In genomic region chr3:156413293-156413912, GRCh38 we compare ENCODE assay signal across 19 cellular contexts.
"Had no signal": no experiment of that assay in that cellular context is flagged by ENCODE, and none has a peak within 500 bp of the region (broad histone marks: within the 10 kb centered on the region; RNA-seq: fewer than 3 reads in every experiment).

No MANE protein-coding gene starts in this region.

- H3K4me3 Mint-ChIP-seq: activated B cell treated with CpG ODN at 0.5 μM for 24 hours; activated CD4-positive, alpha-beta memory T cell treated with anti-CD3 and anti-CD28 coated beads for 36 hours; activated naive CD8-positive, alpha-beta T cell; activated T-helper 1 cell treated with anti-CD3 and anti-CD28 coated beads, Interleukin-12 subunit alpha, Interleukin-12 subunit beta, Interleukin-2, Interleukin-4 antibody, amounts not matched to agents 30 ng/mL and 10 ng/mL and 1 ng/mL, durations not matched to agents 14 hours and 24 hours and 36 hours; naive thymus-derived CD4-positive, alpha-beta T cell; T-cell had no signal

- H3K4me3 ChIP-seq: coronary artery, tibial nerve had no signal

- ATAC-seq: naive thymus-derived CD4-positive, alpha-beta T cell; stimulated activated naive CD8-positive, alpha-beta T cell treated with anti-CD3 and anti-CD28 coated beads, Interleukin-15, Interleukin-2, amounts not matched to agents 100 U/mL and 50 U/mL, for 24 hours; T-cell had no signal

- H3K27me3 ChIP-seq: neutrophil, tibial nerve had no signal

- H2AFZ ChIP-seq: parathyroid adenoma had no signal

- H3K36me3 ChIP-seq: neutrophil, tibial nerve had no signal

- H3K4me1 Mint-ChIP-seq: activated B cell treated with CpG ODN at 0.5 μM for 24 hours; naive thymus-derived CD4-positive, alpha-beta T cell; T-cell had no signal

- H3K4me1 ChIP-seq: tibial nerve had no signal

- H3K9ac ChIP-seq: parathyroid adenoma had no signal

- H3K79me2 ChIP-seq: parathyroid adenoma had no signal

- H3K9me3 Mint-ChIP-seq: activated B cell treated with CpG ODN at 0.5 μM for 24 hours; activated CD4-positive, alpha-beta memory T cell treated with anti-CD3 and anti-CD28 coated beads for 36 hours; activated T-helper 1 cell treated with anti-CD3 and anti-CD28 coated beads, Interleukin-12 subunit alpha, Interleukin-12 subunit beta, Interleukin-2, Interleukin-4 antibody, amounts not matched to agents 30 ng/mL and 10 ng/mL and 1 ng/mL, durations not matched to agents 14 hours and 24 hours and 36 hours had no signal

- H3K27ac ChIP-seq: coronary artery, neutrophil, parathyroid adenoma, tibial nerve had no signal

- DNase-seq: activated B cell treated with CpG ODN at 0.5 μM for 24 hours; activated CD4-positive, alpha-beta memory T cell treated with anti-CD3 and anti-CD28 coated beads for 36 hours; activated CD4-positive, alpha-beta T cell treated with anti-CD3 and anti-CD28 coated beads for 4 hours; activated T-cell treated with anti-CD3 and anti-CD28 coated beads for 4 hours; amniotic stem cell; central memory CD4-positive, alpha-beta T cell; erythroblast; head of caudate nucleus; mesenchymal stem cell; naive thymus-derived CD4-positive, alpha-beta T cell; stimulated activated CD8-positive, alpha-beta memory T cell treated with anti-CD3 and anti-CD28 coated beads, Interleukin-4, amount 100 ng/mL, for 48 hours; stimulated activated naive CD8-positive, alpha-beta T cell treated with anti-CD3 and anti-CD28 coated beads, Interleukin-15, Interleukin-2, amounts not matched to agents 100 U/mL and 50 U/mL, for 24 hours; T-cell had no signal

- H3K36me3 Mint-ChIP-seq: activated CD4-positive, alpha-beta memory T cell treated with anti-CD3 and anti-CD28 coated beads for 36 hours; activated naive CD8-positive, alpha-beta T cell; T-cell had no signal

- H3K9me3 ChIP-seq: neutrophil, tibial nerve had no signal

- H3K27ac Mint-ChIP-seq: activated B cell treated with CpG ODN at 0.5 μM for 24 hours; activated CD4-positive, alpha-beta memory T cell treated with anti-CD3 and anti-CD28 coated beads for 36 hours; activated naive CD8-positive, alpha-beta T cell; activated T-helper 1 cell treated with anti-CD3 and anti-CD28 coated beads, Interleukin-12 subunit alpha, Interleukin-12 subunit beta, Interleukin-2, Interleukin-4 antibody, amounts not matched to agents 30 ng/mL and 10 ng/mL and 1 ng/mL, durations not matched to agents 14 hours and 24 hours and 36 hours; naive thymus-derived CD4-positive, alpha-beta T cell; T-cell had no signal
